21 cellular contexts compared by ENCODE assay signal in the genomic region with DNA sequence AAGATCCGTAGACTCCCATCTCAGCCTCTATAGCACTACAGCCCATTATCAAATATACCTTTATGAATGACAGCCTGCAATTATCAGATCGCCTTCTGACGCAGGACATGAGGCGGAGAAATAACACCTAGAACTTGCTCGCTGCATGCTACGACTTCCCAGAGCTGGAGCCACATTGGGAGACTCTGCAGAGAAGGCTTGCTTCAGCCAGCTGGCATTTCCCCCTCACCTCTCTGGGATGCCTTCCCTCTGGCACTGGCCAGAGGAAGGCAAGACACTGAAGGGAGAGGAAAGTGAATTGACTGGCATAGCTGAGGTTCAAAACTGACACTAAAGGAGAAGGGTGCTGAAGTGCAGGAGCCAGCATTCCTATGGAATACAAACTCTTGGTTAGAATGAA.
"Had no signal": no experiment of that assay in that cellular context is flagged by ENCODE, and none has a peak within 500 bp of the region (broad histone marks: within the 10 kb centered on the region; RNA-seq: fewer than 3 reads in every experiment).

No MANE protein-coding gene starts in this region.

- H3K4me1 Mint-ChIP-seq: IgD-negative memory B cell had no signal

- H3K27ac ChIP-seq: KMS-11, SJCRH30 had no signal

- H3K36me3 Mint-ChIP-seq: IgD-negative memory B cell had no signal

- H3K4me1 ChIP-seq: SJCRH30 had no signal

- H3K27ac Mint-ChIP-seq: IgD-negative memory B cell had no signal

- H3K4me2 ChIP-seq: KMS-11 had no signal

- H3K4me3 Mint-ChIP-seq: IgD-negative memory B cell had no signal

- DNase-seq: Kasumi-1, MM.1S, NCI-H1092 treated with DMSO at 0.1 percent for 48 hours, NCI-H1436, NCI-H187, NCI-H2029, NCI-H2081 treated with DMSO at 0.1 percent for 48 hours, NCI-H2171, NCI-H226, NCI-H446, NCI-H510A, NCI-H524 treated with DMSO at 0.1 percent for 48 hours, NCI-H69, NCI-H774, RPMI8226, SHP77 treated with DMSO at 0.1 percent for 48 hours, SJCRH30 had no signal

- H3K36me3 ChIP-seq: SJCRH30 had no signal

- H3K9me3 ChIP-seq: SJCRH30 had no signal

- H3K9ac ChIP-seq: KMS-11 had no signal

- H3K27me3 ChIP-seq: SJCRH30 had no signal

- ATAC-seq: K562, SK-N-SH treated with all-trans-retinoic acid at 6 μM for 48 hours had no signal

- H3K4me3 ChIP-seq: K562, SJCRH30 had no signal

- H3K27me3 Mint-ChIP-seq: IgD-negative memory B cell had no signal
